In the genomic region with DNA sequence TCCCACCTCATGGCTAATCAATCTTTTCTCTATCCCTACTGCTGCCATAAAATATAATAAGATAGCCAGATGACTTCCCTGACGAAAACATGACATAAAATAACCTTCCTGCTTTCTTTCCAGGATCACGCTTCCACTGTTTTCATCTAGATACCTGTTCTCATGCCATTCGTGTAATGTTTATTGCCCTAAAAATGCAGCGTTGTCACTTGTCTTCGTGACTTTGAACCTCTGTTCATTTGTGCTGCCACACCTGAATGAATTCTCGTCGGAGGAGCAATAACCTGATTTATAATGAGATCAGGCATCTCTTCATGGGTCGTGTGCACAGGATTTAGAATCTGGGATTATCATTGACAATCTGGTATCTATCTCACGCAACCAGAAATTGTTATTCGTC, we compare ENCODE assay signal across 27 cellular contexts.
"Had no signal": no experiment of that assay in that cellular context is flagged by ENCODE, and none has a peak within 500 bp of the region (broad histone marks: within the 10 kb centered on the region; RNA-seq: fewer than 3 reads in every experiment).

No MANE protein-coding gene starts in this region.

- H3K4me1 ChIP-seq: colonic mucosa, esophagus muscularis mucosa, esophagus squamous epithelium, foreskin keratinocyte, gastrocnemius medialis, gastroesophageal sphincter, heart left ventricle, heart right ventricle had no signal

- H3K36me3 ChIP-seq: colonic mucosa, esophagus muscularis mucosa, esophagus squamous epithelium, gastrocnemius medialis, gastroesophageal sphincter, heart left ventricle, heart right ventricle had no signal

- FAIRE-seq: colon, endometrium, endothelial cell of umbilical vein, frontal cortex had no signal

- H3K4me3 ChIP-seq: colonic mucosa, coronary artery, dorsolateral prefrontal cortex, esophagus muscularis mucosa, esophagus squamous epithelium, gastrocnemius medialis, gastroesophageal sphincter, heart left ventricle, heart right ventricle had no signal

- DNase-seq: colonic mucosa; cortex of kidney; dermis blood vessel endothelial cell; dorsolateral prefrontal cortex; effector CD4-positive, alpha-beta T cell; effector CD8-positive, alpha-beta T cell; effector memory CD4-positive, alpha-beta T cell; effector memory CD8-positive, alpha-beta T cell; endodermal cell; erythroblast; esophagus squamous epithelium; foreskin fibroblast; foreskin keratinocyte; foreskin melanocyte; gastrocnemius medialis; glutamatergic neuron; head of caudate nucleus; heart left ventricle; heart right ventricle had no signal

- H3K9me3 ChIP-seq: colonic mucosa, esophagus muscularis mucosa, esophagus squamous epithelium, gastrocnemius medialis, gastroesophageal sphincter, heart left ventricle, heart right ventricle had no signal

- H3K27me3 ChIP-seq: colonic mucosa, dorsolateral prefrontal cortex, esophagus muscularis mucosa, esophagus squamous epithelium, foreskin keratinocyte, gastrocnemius medialis, gastroesophageal sphincter, heart left ventricle, heart right ventricle had no signal

- H3K27ac ChIP-seq: colonic mucosa, coronary artery, dorsolateral prefrontal cortex, epithelial cell of prostate, esophagus muscularis mucosa, esophagus squamous epithelium, foreskin keratinocyte, gastrocnemius medialis, gastroesophageal sphincter, heart left ventricle, heart right ventricle had no signal
